In the genomic region with DNA sequence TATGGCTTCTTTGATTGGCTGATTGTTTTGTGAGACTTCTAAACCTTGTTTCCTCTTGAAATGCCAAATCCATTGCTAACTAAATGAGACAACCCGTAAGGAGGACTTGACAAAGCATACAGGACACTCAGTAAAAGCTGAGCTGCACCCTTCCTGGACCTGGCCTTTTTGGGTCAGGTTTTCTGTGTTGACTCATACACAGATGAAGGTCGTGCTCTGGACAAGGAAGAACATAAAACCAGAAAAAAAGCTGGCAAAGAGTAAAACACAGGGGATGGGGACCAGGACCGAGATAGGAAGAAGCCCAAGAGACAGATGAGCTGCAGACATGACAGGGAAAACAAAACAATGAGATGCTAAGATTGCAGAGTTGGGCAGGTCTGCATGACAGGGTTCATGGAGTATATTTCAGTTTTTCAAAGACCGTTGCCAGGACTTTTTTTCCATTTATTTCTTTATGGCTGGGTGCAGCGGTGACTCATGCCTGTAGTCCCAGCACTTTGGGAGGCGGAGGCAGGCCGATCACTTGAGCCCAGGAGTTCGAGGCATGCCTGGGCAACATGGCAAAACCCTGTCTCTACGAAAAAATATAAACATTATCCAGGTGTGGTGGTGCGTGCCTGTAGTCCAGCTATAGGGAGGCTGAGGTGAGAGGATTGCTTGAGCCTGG, we compare ENCODE assay signal across 15 cellular contexts. TPM values are rescaled to one million over a fixed set of nuclear protein-coding genes. Genes with fewer than 3 reads are reported as not detected.
DNase-seq lines count a peak whose midpoint lies in the region; ATAC-seq and TF ChIP-seq lines count a peak whose summit lies in the region.
"Had no signal": no experiment of that assay in that cellular context is flagged by ENCODE, and none has a peak within 500 bp of the region (broad histone marks: within the 10 kb centered on the region; RNA-seq: fewer than 3 reads in every experiment).

No MANE protein-coding gene starts in this region.

- no peak overlapping the region for H3K14ac ChIP-seq in mesenchymal stem cell (ENCODE audit: low read length in 2 of 2)

- WGBS in mesenchymal stem cell: 36% methylated on average over 8 of the region's 10 CpGs

- intact Hi-C loops in MCF 10A (cut with micrococcal nuclease): loop anchor here (1.0 to 5.0 kb wide), 3 partner anchors 22 to 49 kb away; a partner anchor contains a TSS
- intact Hi-C loops in breast epithelium (cut with DNase I; ENCODE audit: low total_unique reads): no loop called here
- intact Hi-C loops in colonic mucosa (cut with DNase I): no loop called here
- intact Hi-C loops in uterus (cut with DNase I; ENCODE audit: low total_unique reads): no loop called here

- H3K9me3 ChIP-seq in breast epithelium (no peaks in the 10 kb centered on the region), colonic mucosa (no peaks in the 10 kb centered on the region), mesenchymal stem cell (ENCODE audit: control insufficient read depth, low read length) (peaks cover 2% of the 10 kb centered on the region), uterus (no peaks in the 10 kb centered on the region)
- H3K9me3 ChIP-seq: upper lobe of left lung had no signal

- H2AFZ ChIP-seq in mesenchymal stem cell (ENCODE audit: low read depth, low read length): no peak overlapping the region

- H3K27me3 Mint-ChIP-seq in MCF 10A (ENCODE audit: insufficient read depth, unreplicated experiment): no peaks in the 10 kb centered on the region
- H3K27me3 Mint-ChIP-seq: naive B cell had no signal

- DNase-seq in MCF 10A (ENCODE audit: unreplicated experiment) (peak; percentile 84), breast epithelium (ENCODE audit: low spot score in 2 of 2) (no peak), colonic mucosa (peak; percentile 69), mesenchymal stem cell (peak; percentile 48), uterus (peak in 1 of 2 donors; percentile 30), NCI-H446 (lab: John Stamatoyannopoulos, UW) (no peak)
- DNase-seq in activated CD8-positive, alpha-beta memory T cell treated with anti-CD3 and anti-CD28 coated beads for 24 hours: no peak
- DNase-seq: activated CD4-positive, alpha-beta T cell treated with anti-CD3 and anti-CD28 coated beads for 4 hours; erythroblast; naive B cell; NCI-H2171 treated with DMSO at 0.1 percent for 48 hours; T-helper 1 cell; upper lobe of left lung had no signal

- H3K4me1 ChIP-seq in breast epithelium: no peaks in the 10 kb centered on the region
- no peaks in the 10 kb centered on the region for H3K4me1 ChIP-seq in colonic mucosa
- peaks cover 16% of the 10 kb centered on the region for H3K4me1 ChIP-seq in mesenchymal stem cell (ENCODE audit: control insufficient read depth, insufficient read depth, low read depth, low read length)
- H3K4me1 ChIP-seq in uterus: no peaks in the 10 kb centered on the region

- H3K4me3 ChIP-seq in breast epithelium (no peak overlapping the region), colonic mucosa (no peak overlapping the region), mesenchymal stem cell (ENCODE audit: insufficient read depth in 1 of 2, low read depth in 1 of 2, low read length in 2 of 2) (no peak overlapping the region), uterus (no peak overlapping the region)
- H3K4me3 ChIP-seq: upper lobe of left lung had no signal

- H3K36me3 Mint-ChIP-seq in MCF 10A (ENCODE audit: insufficient read depth, unreplicated experiment): peaks cover 4% of the 10 kb centered on the region
- H3K36me3 Mint-ChIP-seq: naive B cell had no signal

- POLR2A ChIA-PET in MCF 10A (lab: Yijun Ruan, JAX): interaction anchor here (0.6 to 7.2 kb wide), 16 partner anchors 17 to 673 kb away, joined by 3 to 87 read pairs (median 7); a partner anchor contains a TSS

- peak overlapping the region; percentile 72 for H3K27ac Mint-ChIP-seq in MCF 10A (ENCODE audit: low read depth, unreplicated experiment)
- H3K27ac Mint-ChIP-seq: activated T-helper 17 cell treated with anti-CD3 and anti-CD28 coated beads, Interleukin-2, amount 50 U/mL, for 72 hours; naive B cell had no signal

- TF ChIP-seq CTCF in MCF 10A (IDR thresholded peaks at IDR 0.05; ENCODE audit: unreplicated experiment) (no peak), breast epithelium (IDR thresholded peaks at IDR 0.05) (no peak), colonic mucosa (IDR thresholded peaks at IDR 0.05) (no peak), uterus (IDR thresholded peaks at IDR 0.05) (no peak)

- H2BK120ac ChIP-seq in mesenchymal stem cell (ENCODE audit: low read depth, low read length): no peak overlapping the region

- peak overlapping the region in 1 of 2 experiments; percentile 40 for H3K4ac ChIP-seq in mesenchymal stem cell (ENCODE audit: low read depth in 1 of 2, low read length in 2 of 2)

- H4K91ac ChIP-seq in mesenchymal stem cell (ENCODE audit: low read length): no peak overlapping the region

- H4K8ac ChIP-seq in mesenchymal stem cell (ENCODE audit: low read length): peak overlapping the region; percentile 32

- H3K27ac ChIP-seq in breast epithelium (no peak overlapping the region), colonic mucosa (peak overlapping the region; percentile 13), mesenchymal stem cell (ENCODE audit: low read length, poor library complexity, severe bottlenecking) (no peak overlapping the region), uterus (peak overlapping the region; percentile 25 to 36)
- H3K27ac ChIP-seq: upper lobe of left lung had no signal

- H2BK5ac ChIP-seq in mesenchymal stem cell (ENCODE audit: low read depth, low read length, poor library complexity, severe bottlenecking): no peak overlapping the region

- BruUV-seq in MCF 10A (replicated peaks; lab: Mats Ljungman, UMichigan): no TSS peak

- peak overlapping the region; percentile 3 for H3K4me2 ChIP-seq in mesenchymal stem cell (ENCODE audit: low read length, poor library complexity, severe bottlenecking)

- H2BK15ac ChIP-seq in mesenchymal stem cell (ENCODE audit: low read depth, poor library complexity, severe bottlenecking): no peak overlapping the region

- no peak overlapping the region for H3K23ac ChIP-seq in mesenchymal stem cell (ENCODE audit: low read length in 2 of 2)

- no peak overlapping the region for H2AK5ac ChIP-seq in mesenchymal stem cell (ENCODE audit: low read length, severe bottlenecking)

- no peak overlapping the region for H3K18ac ChIP-seq in mesenchymal stem cell (ENCODE audit: low read depth in 1 of 2, low read length in 2 of 2)

- peak overlapping the region; percentile 64 to 69 for H2BK12ac ChIP-seq in mesenchymal stem cell (ENCODE audit: low read length in 2 of 2)

- no peaks in the 10 kb centered on the region for H3K79me1 ChIP-seq in mesenchymal stem cell (replicated peaks; ENCODE audit: low read length, poor library complexity, severe bottlenecking)

- H3K4me3 Mint-ChIP-seq in MCF 10A (ENCODE audit: unreplicated experiment): peak overlapping the region; percentile 50
- H3K4me3 Mint-ChIP-seq: activated T-helper 17 cell treated with anti-CD3 and anti-CD28 coated beads, Interleukin-2, amount 50 U/mL, for 72 hours; naive B cell had no signal

- CTCF ChIA-PET in MCF 10A (lab: Yijun Ruan, JAX): interaction anchor here (1.0 to 3.1 kb wide), 3 partner anchors 22 to 43 kb away, joined by 3 to 20 read pairs (median 4); no protein-coding TSS in a partner anchor

- TF ChIP-seq POLR2A in breast epithelium (IDR thresholded peaks at IDR 0.05) (no peak), uterus (IDR thresholded peaks at IDR 0.05) (no peak)

- no peak overlapping the region for H3K9ac ChIP-seq in colonic mucosa (ENCODE audit: low read depth in 2 of 2, low read length in 2 of 2)
- H3K9ac ChIP-seq in mesenchymal stem cell (ENCODE audit: low read length): no peak overlapping the region

- no peak for ATAC-seq in HG02763 (IDR thresholded peaks at IDR 0.05; ENCODE audit: unreplicated experiment)
- ATAC-seq: activated T-helper 17 cell treated with anti-CD3 and anti-CD28 coated beads, Interleukin-2, amount 50 U/mL, for 72 hours had no signal

- H3K36me3 ChIP-seq in breast epithelium: no peaks in the 10 kb centered on the region
- no peaks in the 10 kb centered on the region for H3K36me3 ChIP-seq in colonic mucosa
- no peaks in the 10 kb centered on the region for H3K36me3 ChIP-seq in mesenchymal stem cell (ENCODE audit: control insufficient read depth in 1 of 2, insufficient read depth in 2 of 2, low read depth in 1 of 2, low read length in 2 of 2)
- H3K36me3 ChIP-seq in uterus: no peaks in the 10 kb centered on the region
- H3K36me3 ChIP-seq: upper lobe of left lung had no signal

- H3K9me3 Mint-ChIP-seq in MCF 10A (ENCODE audit: unreplicated experiment): no peaks in the 10 kb centered on the region
- H3K9me3 Mint-ChIP-seq: activated T-helper 17 cell treated with anti-CD3 and anti-CD28 coated beads, Interleukin-2, amount 50 U/mL, for 72 hours had no signal

- H3K27me3 ChIP-seq in breast epithelium (no peaks in the 10 kb centered on the region), colonic mucosa (no peaks in the 10 kb centered on the region), mesenchymal stem cell (ENCODE audit: control insufficient read depth in 1 of 2, insufficient read depth in 1 of 2, low read length in 2 of 2) (no peaks in the 10 kb centered on the region), uterus (no peaks in the 10 kb centered on the region)
- H3K27me3 ChIP-seq: upper lobe of left lung had no signal

- H3K4me1 Mint-ChIP-seq in MCF 10A (ENCODE audit: insufficient read depth, unreplicated experiment): peaks cover 57% of the 10 kb centered on the region

RNA-seq across cellular contexts. Expression of a gene that starts 41.4 kb away (rescaled TPM):
- total RNA-seq in MCF 10A (2022): 25.8 and 32.6 TPM in 2 replicates
- total RNA-seq in breast epithelium: 10 to 100 TPM in 1 of 3 donors, 1 to 10 TPM in 2; 5.9 to 14.7 (median 6.7) TPM
- total RNA-seq in colonic mucosa: 10 to 100 TPM; 31.0 to 32.1 TPM
- polyA plus RNA-seq in mesenchymal stem cell (2013, experiment 1 of 2): 22.5 TPM
- 22.2 TPM for polyA plus RNA-seq in mesenchymal stem cell (2013, experiment 2 of 2)
- 10 to 100 TPM in 1 of 4 donors, 1 to 10 TPM in 1, under 1 TPM in 1, not detected in 1; 0.26 to 14.9 (median 7.0) TPM for total RNA-seq in uterus

Comparison
In these comparisons a context has a peak if more than half of its experiments do, and no peak if none do; other contexts are left out.
1. DNase-seq: peak in MCF 10A (single experiment), colonic mucosa (single experiment) and mesenchymal stem cell (single experiment); none in breast epithelium (0 of 2), NCI-H446 (0 of 2) and activated CD8-positive, alpha-beta memory T cell treated with anti-CD3 and anti-CD28 coated beads for 24 hours (single experiment).
2. H3K27ac ChIP-seq: peak in colonic mucosa (single experiment) and uterus (2 of 2); none in breast epithelium (0 of 2) and mesenchymal stem cell (single experiment).